ENCODE assay signal across 33 cellular contexts in the genomic region with DNA sequence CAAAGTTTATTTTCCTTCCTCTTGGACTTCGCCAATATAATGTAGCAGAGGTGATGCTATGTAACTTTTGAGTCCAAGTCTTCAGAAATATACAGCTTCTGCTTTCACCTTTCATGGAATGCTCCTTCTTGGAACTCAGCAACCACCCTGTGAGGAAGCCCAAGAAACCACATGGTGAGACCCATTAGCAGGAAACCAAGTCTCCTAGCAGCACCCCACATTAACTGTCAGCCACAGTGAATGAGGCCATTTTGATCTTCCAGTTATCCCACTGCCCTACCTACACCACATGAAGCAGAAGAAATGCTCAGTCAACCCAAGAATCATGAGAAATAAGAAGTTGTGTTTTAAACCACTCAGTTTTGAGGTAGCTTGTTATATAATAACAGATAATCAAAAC. TPM values are rescaled to one million over a fixed set of nuclear protein-coding genes. Genes with fewer than 3 reads are reported as not detected.
"Had no signal": no experiment of that assay in that cellular context is flagged by ENCODE, and none has a peak within 500 bp of the region (broad histone marks: within the 10 kb centered on the region; RNA-seq: fewer than 3 reads in every experiment).

No MANE protein-coding gene starts in this region.

- DNase-seq: activated B cell treated with CpG ODN at 0.5 μM for 24 hours; activated CD4-positive, alpha-beta memory T cell treated with anti-CD3 and anti-CD28 coated beads for 36 hours; activated CD4-positive, alpha-beta T cell treated with anti-CD3 and anti-CD28 coated beads for 4 hours; activated CD4-positive, alpha-beta T cell treated with anti-CD3 and anti-CD28 coated beads, Interleukin-2, amount 10 ng/mL, durations not matched to agents 24 days and 14 days; activated CD4-positive, alpha-beta T cell treated with anti-CD3 and anti-CD28 coated beads, Interleukin-2, amount 50 U/mL, for 1 hour; activated CD4-positive, alpha-beta T cell treated with anti-CD3 and anti-CD28 coated beads, Interleukin-2, amount 50 U/mL, for 4 hours; activated CD4-positive, CD25-positive, alpha-beta regulatory T cell treated with anti-CD3 and anti-CD28 coated beads, Interleukin-2, amount 50 U/mL, for 72 hours; activated CD8-positive, alpha-beta memory T cell treated with anti-CD3 and anti-CD28 coated beads, Interleukin-2, amount 50 U/mL, for 4 hours; activated CD8-positive, alpha-beta T cell treated with anti-CD3 and anti-CD28 coated beads for 36 hours; activated effector memory CD4-positive, alpha-beta T cell treated with anti-CD3 and anti-CD28 coated beads, Interleukin-2, amount 50 U/mL, for 16 hours; activated gamma-delta T cell treated with Interleukin-2 at 50 U/mL for 16 hours; activated naive CD4-positive, alpha-beta T cell; activated naive CD4-positive, alpha-beta T cell treated with anti-CD3 and anti-CD28 coated beads for 36 hours; activated naive CD4-positive, alpha-beta T cell treated with anti-CD3 and anti-CD28 coated beads, Interleukin-2, amount 50 U/mL, for 16 hours; activated naive CD8-positive, alpha-beta T cell treated with anti-CD3 and anti-CD28 coated beads for 36 hours; activated T-cell treated with anti-CD3 and anti-CD28 coated beads for 4 hours; activated T-cell treated with anti-CD3 and anti-CD28 coated beads, Interleukin-2, amount 50 U/mL, for 1 hour; activated T-cell treated with anti-CD3 and anti-CD28 coated beads, Interleukin-2, amount 50 U/mL, for 4 hours; activated T-cell treated with anti-CD3 and anti-CD28 coated beads, Interleukin-2, amount 50 U/mL, for 72 hours; adrenal gland; amniotic stem cell; aorta; body of pancreas; brain microvascular endothelial cell; central memory CD4-positive, alpha-beta T cell; T-helper 2 cell; T-helper 9 cell had no signal

- H3K4me3 ChIP-seq: adrenal gland, body of pancreas, breast epithelium had no signal

- H3K9me3 ChIP-seq: adrenal gland, body of pancreas, breast epithelium had no signal

- ATAC-seq: activated CD8-positive, alpha-beta T cell treated with anti-CD3 and anti-CD28 coated beads for 36 hours; activated naive CD4-positive, alpha-beta T cell treated with anti-CD3 and anti-CD28 coated beads, Interleukin-2, amount 50 U/mL, for 72 hours; activated T-cell treated with anti-CD3 and anti-CD28 coated beads, Interleukin-2, amount 50 U/mL, for 4 hours; activated T-cell treated with anti-CD3 and anti-CD28 coated beads, Interleukin-2, amount 50 U/mL, for 72 hours; activated T-helper 17 cell treated with anti-CD3 and anti-CD28 coated beads, Interleukin-2, amount 50 U/mL, for 72 hours; body of pancreas had no signal

- H3K27ac ChIP-seq: adrenal gland, body of pancreas, brain microvascular endothelial cell, breast epithelium, VCaP had no signal

- FAIRE-seq: astrocyte, TTC549 had no signal

- H3K36me3 ChIP-seq: adrenal gland, brain microvascular endothelial cell, breast epithelium had no signal

- H3K27me3 ChIP-seq: adrenal gland, body of pancreas, brain microvascular endothelial cell, breast epithelium had no signal

- H3K4me1 ChIP-seq: adrenal gland, breast epithelium had no signal

RNA-seq across cellular contexts. Expression of gene PAPPA2, which starts 58.2 kb away (rescaled TPM):
- total RNA-seq: activated B cell treated with CpG ODN at 0.5 μM for 24 hours; activated CD4-positive, alpha-beta T cell treated with anti-CD3 and anti-CD28 coated beads, Interleukin-2, amount 10 ng/mL, durations not matched to agents 24 days and 14 days had no signal
- polyA plus RNA-seq: aorta had no signal
